ENCODE assay signal across 8 cellular contexts in genomic region chr7:14717711-14718304, GRCh38.
DNase-seq lines count a peak whose midpoint lies in the region; ATAC-seq and TF ChIP-seq lines count a peak whose summit lies in the region.

No MANE protein-coding gene starts in this region.

- POLR2A ChIA-PET in CD4-positive, alpha-beta T cell (lab: Charles Lee), result no interaction called here

- H3K9ac ChIP-seq in Karpas-422 (ENCODE audit: low read length), result no peak overlapping the region

- H3K79me2 ChIP-seq in Karpas-422 (ENCODE audit: low read length), result no peaks in the 10 kb centered on the region

- peak; percentile 45 to 72 for TF ChIP-seq CTCF in right atrium auricular region (IDR thresholded peaks at IDR 0.05)
- TF ChIP-seq CTCF in CD4-positive, alpha-beta T cell (IDR thresholded peaks at IDR 0.05), result no peak

- peak; percentile 35 for DNase-seq in DMS153 (lab: John Stamatoyannopoulos, UW)
- DNase-seq in Karpas-422, result peak; percentile 49
- peak; percentile 24 for DNase-seq in SK-N-DZ (ENCODE audit: low spot score)
- DNase-seq in right atrium auricular region (ENCODE audit: low spot score), result no peak
- no peak for DNase-seq in GF-D8 (lab: John Stamatoyannopoulos, UW)
- DNase-seq in stimulated activated CD4-positive, alpha-beta T cell treated with anti-CD3 and anti-CD28 coated beads, Interleukin-2, amount 100 ng/mL, for 48 hours, result no peak
- DNase-seq in CD4-positive, alpha-beta T cell, result no peak

- H3K4me2 ChIP-seq in Karpas-422 (ENCODE audit: low read depth, low read length, poor library complexity, severe bottlenecking), result no peak overlapping the region

- H3K36me3 ChIP-seq in Karpas-422 (ENCODE audit: insufficient read depth, low read length) (no peaks in the 10 kb centered on the region), right atrium auricular region (no peaks in the 10 kb centered on the region)

- H3K27me3 ChIP-seq in Karpas-422 (ENCODE audit: low read length) (no peaks in the 10 kb centered on the region), right atrium auricular region (no peaks in the 10 kb centered on the region)
- H3K27me3 ChIP-seq in CD4-positive, alpha-beta T cell (ENCODE audit: control insufficient read depth, insufficient read depth, low read length), result no peaks in the 10 kb centered on the region

- H3K9me3 Mint-ChIP-seq in CD4-positive, alpha-beta T cell, result no peaks in the 10 kb centered on the region

- intact Hi-C loops in CD4-positive, alpha-beta T cell (cut with DNase I, micrococcal nuclease), result no loop called here

- H4K20me1 ChIP-seq in Karpas-422 (ENCODE audit: insufficient read depth, low read depth, low read length), result no peaks in the 10 kb centered on the region

- no peaks in the 10 kb centered on the region for H3K9me2 ChIP-seq in Karpas-422 (replicated peaks; ENCODE audit: insufficient read depth, low read length)

- H3K27me3 Mint-ChIP-seq in CD4-positive, alpha-beta T cell, result no peaks in the 10 kb centered on the region

- H2AFZ ChIP-seq in Karpas-422 (ENCODE audit: low read length), result no peak overlapping the region

- no peak overlapping the region for H3K4me3 Mint-ChIP-seq in CD4-positive, alpha-beta T cell

- no peak overlapping the region for H3K27ac Mint-ChIP-seq in CD4-positive, alpha-beta T cell

- no peaks in the 10 kb centered on the region for H3K4me1 ChIP-seq in Karpas-422 (ENCODE audit: low read length)
- H3K4me1 ChIP-seq in right atrium auricular region, result no peaks in the 10 kb centered on the region

- H3K36me3 Mint-ChIP-seq in CD4-positive, alpha-beta T cell (ENCODE audit: low read depth), result no peaks in the 10 kb centered on the region

- no peaks in the 10 kb centered on the region for H3K4me1 Mint-ChIP-seq in CD4-positive, alpha-beta T cell (ENCODE audit: low read depth)

- H3K4me3 ChIP-seq in Karpas-422 (ENCODE audit: low read length) (no peak overlapping the region), right atrium auricular region (no peak overlapping the region)

- no peak for ATAC-seq in GM19397 (IDR thresholded peaks at IDR 0.05; ENCODE audit: unreplicated experiment)
- no peak for ATAC-seq in CD4-positive, alpha-beta T cell (ENCODE audit: poor library complexity)

- H3K9me3 ChIP-seq in Karpas-422 (ENCODE audit: low read length) (no peaks in the 10 kb centered on the region), right atrium auricular region (no peaks in the 10 kb centered on the region)
- H3K9me3 ChIP-seq in CD4-positive, alpha-beta T cell (ENCODE audit: control insufficient read depth, low read length), result no peaks in the 10 kb centered on the region

- H3K27ac ChIP-seq in Karpas-422 (ENCODE audit: low read length), result no peak overlapping the region
- no peak overlapping the region for H3K27ac ChIP-seq in right atrium auricular region
- no peak overlapping the region for H3K27ac ChIP-seq in CD4-positive, alpha-beta T cell (ENCODE audit: low read depth, low read length)

- CTCF ChIA-PET in CD4-positive, alpha-beta T cell (lab: Charles Lee), result no interaction called here

Comparison
In these comparisons a context has a peak if more than half of its experiments do, and no peak if none do; other contexts are left out.
1. DNase-seq: peak in DMS153 (single experiment), Karpas-422 (single experiment) and SK-N-DZ (single experiment); none in right atrium auricular region (single experiment), GF-D8 (single experiment), stimulated activated CD4-positive, alpha-beta T cell treated with anti-CD3 and anti-CD28 coated beads, Interleukin-2, amount 100 ng/mL, for 48 hours (0 of 2) and CD4-positive, alpha-beta T cell (0 of 10).